13 cellular contexts compared by ENCODE assay signal in the genomic region with DNA sequence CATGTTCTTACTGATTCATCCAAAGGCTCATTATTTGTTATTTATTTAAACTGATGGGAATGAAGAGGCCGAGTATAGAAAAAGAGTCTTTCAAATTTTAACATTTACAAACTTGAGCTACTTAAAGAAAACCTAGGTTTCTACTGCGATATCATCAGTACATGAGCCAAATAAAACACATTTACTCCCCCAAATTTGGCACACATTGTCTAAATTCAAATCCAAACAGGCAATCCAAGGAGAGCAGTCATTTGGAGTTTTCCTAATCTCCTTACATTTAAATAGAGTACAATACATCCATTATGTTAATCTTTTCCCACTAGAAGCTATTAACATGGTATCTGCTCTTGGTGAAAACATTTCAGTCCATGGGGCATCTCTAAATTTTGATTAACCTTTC. TPM values are rescaled to one million over a fixed set of nuclear protein-coding genes. Genes with fewer than 3 reads are reported as not detected.
DNase-seq lines count a peak whose midpoint lies in the region; ATAC-seq, FAIRE-seq and TF ChIP-seq lines count a peak whose summit lies in the region.
"Had no signal": no experiment of that assay in that cellular context is flagged by ENCODE, and none has a peak within 500 bp of the region (broad histone marks: within the 10 kb centered on the region; RNA-seq: fewer than 3 reads in every experiment).

No MANE protein-coding gene starts in this region.

- H3K9ac ChIP-seq in fibroblast of lung (ENCODE audit: insufficient read depth, low read length) (no peak overlapping the region), smooth muscle cell (ENCODE audit: low read depth) (no peak overlapping the region)

- H4K20me1 ChIP-seq in fibroblast of lung (ENCODE audit: control insufficient read depth, extremely low read depth, insufficient read depth, low read length) (no peaks in the 10 kb centered on the region), smooth muscle cell (ENCODE audit: low read depth) (peaks cover 7% of the 10 kb centered on the region)

- no peak overlapping the region for H3K27ac Mint-ChIP-seq in activated naive CD4-positive, alpha-beta T cell treated with anti-CD3 and anti-CD28 coated beads for 36 hours
- H3K27ac Mint-ChIP-seq: stimulated activated naive B cell treated with anti-CD40 and anti-IgM and Interleukin-4, amounts not matched to agents 10 μg/mL and 1 μg/mL and 100 μg/mL, for 72 hours had no signal

- TF ChIP-seq CTCF in WI38 (IDR thresholded peaks at IDR 0.05; ENCODE audit: low read depth, low read length) (no peak), fibroblast of lung (conservative IDR thresholded peaks at IDR 0.05 in 1 of 2, IDR thresholded peaks at IDR 0.05 in 1 of 2; ENCODE audit: low read depth in 1 of 2, low read length in 2 of 2) (no peak), smooth muscle cell (IDR thresholded peaks at IDR 0.05; ENCODE audit: borderline replicate concordance, insufficient read depth, poor library complexity, severe bottlenecking) (no peak)

- no peak for DNase-seq in activated naive CD4-positive, alpha-beta T cell treated with anti-CD3 and anti-CD28 coated beads for 36 hours
- no peak for DNase-seq in activated naive CD4-positive, alpha-beta T cell (lab: John Stamatoyannopoulos, UW)
- DNase-seq in fibroblast of lung (ENCODE audit: low read depth in 2 of 2) (peak in 1 of 2 donors; percentile 47), smooth muscle cell (lab: John Stamatoyannopoulos, UW; ENCODE audit: unreplicated experiment) (no peak), RCC 7860 (ENCODE audit: low spot score) (no peak), left lobe of liver (ENCODE audit: low spot score) (no peak)
- DNase-seq: midbrain; NCI-H1694 treated with DMSO at 0.1 percent for 48 hours; stimulated activated CD4-positive, alpha-beta T cell treated with anti-CD3 and anti-CD28 coated beads, Interleukin-15, amount 100 ng/mL, for 24 hours; stimulated activated naive B cell treated with anti-CD40 and anti-IgM and Interleukin-4, amounts not matched to agents 10 μg/mL and 1 μg/mL and 100 μg/mL, for 72 hours had no signal

- H3K79me2 ChIP-seq in fibroblast of lung (ENCODE audit: control insufficient read depth, insufficient read depth, low read length) (peaks cover 35% of the 10 kb centered on the region), smooth muscle cell (ENCODE audit: low read depth) (peaks cover 31% of the 10 kb centered on the region)

- peaks cover 1% of the 10 kb centered on the region for H3K36me3 Mint-ChIP-seq in activated naive CD4-positive, alpha-beta T cell treated with anti-CD3 and anti-CD28 coated beads for 36 hours (ENCODE audit: low read depth)

- WGBS in smooth muscle cell (ENCODE audit: low lambda C conversion rate): 89% methylated on average over 2 of the region's 2 CpGs

- H3K4me1 Mint-ChIP-seq in activated naive CD4-positive, alpha-beta T cell treated with anti-CD3 and anti-CD28 coated beads for 36 hours (ENCODE audit: low read depth): peaks cover 59% of the 10 kb centered on the region

- no peak overlapping the region for H2AFZ ChIP-seq in fibroblast of lung (ENCODE audit: low read length)
- H2AFZ ChIP-seq in smooth muscle cell (ENCODE audit: low read depth): no peak overlapping the region

- H3K9me3 ChIP-seq in fibroblast of lung (ENCODE audit: control insufficient read depth, insufficient read depth, low read depth, low read length) (no peaks in the 10 kb centered on the region), smooth muscle cell (replicated peaks; ENCODE audit: low read depth) (no peaks in the 10 kb centered on the region)

- H3K4me3 ChIP-seq in WI38 (ENCODE audit: low read depth, low read length) (peak overlapping the region; percentile 86), fibroblast of lung (replicated peaks in 1 of 4; ENCODE audit: control extremely low read depth in 1 of 4, insufficient read depth in 1 of 4, low read depth in 3 of 4, low read length in 4 of 4) (peak overlapping the region in 3 of 4 experiments; percentile 65 to 83 (median 79)), smooth muscle cell (peak overlapping the region; percentile 99)

- H3K4me1 ChIP-seq in fibroblast of lung (ENCODE audit: control insufficient read depth, extremely low read depth, insufficient read depth, low read length) (peaks cover 11% of the 10 kb centered on the region), smooth muscle cell (ENCODE audit: low read depth) (peaks cover 17% of the 10 kb centered on the region)

- CTCF ChIA-PET in activated naive CD4-positive, alpha-beta T cell treated with anti-CD3 and anti-CD28 coated beads for 36 hours (lab: Charles Lee): interaction anchor here (0.5 to 2.4 kb wide), 5 partner anchors 15 to 195 kb away, joined by 3 to 14 read pairs (median 5); no protein-coding TSS in a partner anchor

- H3K4me3 Mint-ChIP-seq in activated naive CD4-positive, alpha-beta T cell treated with anti-CD3 and anti-CD28 coated beads for 36 hours: peak overlapping the region; percentile 78
- H3K4me3 Mint-ChIP-seq: stimulated activated naive B cell treated with anti-CD40 and anti-IgM and Interleukin-4, amounts not matched to agents 10 μg/mL and 1 μg/mL and 100 μg/mL, for 72 hours had no signal

- H3K36me3 ChIP-seq in fibroblast of lung (ENCODE audit: control insufficient read depth, insufficient read depth, low read length) (no peaks in the 10 kb centered on the region), smooth muscle cell (ENCODE audit: low read depth) (no peaks in the 10 kb centered on the region)

- H3F3A ChIP-seq in smooth muscle cell (ENCODE audit: low read depth): peaks cover 10% of the 10 kb centered on the region

- no peaks in the 10 kb centered on the region for H3K9me3 Mint-ChIP-seq in activated naive CD4-positive, alpha-beta T cell treated with anti-CD3 and anti-CD28 coated beads for 36 hours
- H3K9me3 Mint-ChIP-seq: stimulated activated naive B cell treated with anti-CD40 and anti-IgM and Interleukin-4, amounts not matched to agents 10 μg/mL and 1 μg/mL and 100 μg/mL, for 72 hours had no signal

- intact Hi-C loops in activated naive CD4-positive, alpha-beta T cell treated with anti-CD3 and anti-CD28 coated beads for 36 hours (cut with micrococcal nuclease): loop anchor here (5.0 kb wide), 2 partner anchors 86 to 774 kb away; no protein-coding TSS in a partner anchor

- H3K27ac ChIP-seq in fibroblast of lung (ENCODE audit: insufficient read depth, low read length): no peak overlapping the region
- H3K27ac ChIP-seq in smooth muscle cell (ENCODE audit: low read depth): no peak overlapping the region

- no peaks in the 10 kb centered on the region for H3K27me3 Mint-ChIP-seq in activated naive CD4-positive, alpha-beta T cell treated with anti-CD3 and anti-CD28 coated beads for 36 hours (ENCODE audit: low read depth)
- H3K27me3 Mint-ChIP-seq: stimulated activated naive B cell treated with anti-CD40 and anti-IgM and Interleukin-4, amounts not matched to agents 10 μg/mL and 1 μg/mL and 100 μg/mL, for 72 hours had no signal

- H3K4me2 ChIP-seq in fibroblast of lung (ENCODE audit: extremely low read depth, insufficient read depth, low read length) (no peak overlapping the region), smooth muscle cell (no peak overlapping the region)

- FAIRE-seq in RCC 7860 (lab: Jason Lieb, UNC): no peak
- FAIRE-seq: GM19239 had no signal

- H3K27me3 ChIP-seq in fibroblast of lung (ENCODE audit: control insufficient read depth, insufficient read depth, low read length): no peaks in the 10 kb centered on the region
- no peaks in the 10 kb centered on the region for H3K27me3 ChIP-seq in smooth muscle cell (ENCODE audit: low read depth)

- ATAC-seq in HG03439 (IDR thresholded peaks at IDR 0.05; ENCODE audit: unreplicated experiment): no peak
- no peak for ATAC-seq in left lobe of liver
- ATAC-seq: stimulated activated naive B cell treated with anti-CD40 and anti-IgM and Interleukin-4, amounts not matched to agents 10 μg/mL and 1 μg/mL and 100 μg/mL, for 72 hours had no signal

RNA-seq across cellular contexts. Expression of a gene that starts 2.2 kb away (rescaled TPM):
- total RNA-seq in activated naive CD4-positive, alpha-beta T cell treated with anti-CD3 and anti-CD28 coated beads for 36 hours: 10 to 100 TPM; 20.4 to 22.3 TPM
- total RNA-seq in fibroblast of lung: 21.0 and 21.3 TPM in 2 replicates
- 16.6 and 35.2 TPM in 2 replicates for polyA plus RNA-seq in fibroblast of lung
- polyA plus RNA-seq in fibroblast of lung (2012): 18.8 and 37.7 TPM in 2 replicates
- polyA minus RNA-seq in fibroblast of lung (ENCODE audit: low replicate concordance): 7.5 and 11.8 TPM in 2 replicates
- total RNA-seq in smooth muscle cell: 9.4 and 15.4 TPM in 2 replicates
- 7.4 and 9.5 TPM in 2 replicates for polyA plus RNA-seq in smooth muscle cell
- 19.4 TPM for total RNA-seq in left lobe of liver
